In genomic region chr22:46047841-46048595, GRCh38 we compare ENCODE assay signal across 8 cellular contexts.
DNase-seq lines count a peak whose midpoint lies in the region; ATAC-seq and TF ChIP-seq lines count a peak whose summit lies in the region.

No MANE protein-coding gene starts in this region.

- peak overlapping the region in 1 of 5 donors; percentile 16 for H3K9ac ChIP-seq in subcutaneous abdominal adipose tissue (ENCODE audit: low read length in 5 of 5)

- 70 to 82% (median 75%) methylated on average over 14 of the region's 14 CpGs for WGBS in adrenal gland, 4 donors

- H3K27me3 ChIP-seq in adrenal gland (no peaks in the 10 kb centered on the region), left lung (no peaks in the 10 kb centered on the region), subcutaneous abdominal adipose tissue (ENCODE audit: control insufficient read depth in 5 of 5, insufficient read depth in 4 of 5, low read length in 5 of 5) (no peaks in the 10 kb centered on the region)

- no peaks in the 10 kb centered on the region for H3K36me3 ChIP-seq in adrenal gland (replicated peaks in 1 of 2)
- no peaks in the 10 kb centered on the region for H3K36me3 ChIP-seq in left lung
- peaks cover 0 to 16% (median 12%) of the 10 kb centered on the region in 5 donors for H3K36me3 ChIP-seq in subcutaneous abdominal adipose tissue (ENCODE audit: control insufficient read depth in 5 of 5, insufficient read depth in 5 of 5, low read length in 5 of 5)

- H3K4me3 ChIP-seq in adrenal gland: no peak overlapping the region
- H3K4me3 ChIP-seq in left lung: peak overlapping the region in 1 of 2 donors; percentile 5
- peak overlapping the region in 1 of 5 donors; percentile 11 for H3K4me3 ChIP-seq in subcutaneous abdominal adipose tissue (ENCODE audit: low read depth in 1 of 5, low read length in 5 of 5)
- H3K4me3 ChIP-seq in foreskin fibroblast (ENCODE audit: low read depth in 1 of 2, low read length in 2 of 2): no peak overlapping the region

- peak; percentile 8 to 24 for DNase-seq in Kasumi-1 (lab: John Stamatoyannopoulos, UW)
- DNase-seq in adrenal gland: peak in 4 of 7 donors; percentile 13 to 59 (median 22)
- DNase-seq in left lung: peak; percentile 49 to 75
- DNase-seq in HCEC 1CT: no peak
- DNase-seq in stimulated activated CD4-positive, alpha-beta T cell treated with anti-CD3 and anti-CD28 coated beads, Interleukin-4, amount 100 ng/mL, for 1 hour: no peak
- DNase-seq in foreskin fibroblast: no peak
- DNase-seq in 8988T: no peak

- H3K27ac ChIP-seq in adrenal gland (peak overlapping the region in 2 of 5 donors; percentile 34 to 62), left lung (peak overlapping the region; percentile 51 to 89), subcutaneous abdominal adipose tissue (ENCODE audit: low read depth, low read length) (peak overlapping the region; percentile 87)

- ATAC-seq in left lung: no peak

- H3K9me3 ChIP-seq in adrenal gland (replicated peaks in 1 of 3) (no peaks in the 10 kb centered on the region), left lung (no peaks in the 10 kb centered on the region), subcutaneous abdominal adipose tissue (ENCODE audit: control insufficient read depth in 5 of 5, low read length in 5 of 5) (no peaks in the 10 kb centered on the region)

- intact Hi-C loops in adrenal gland (cut with DNase I) (no loop called here), left lung (cut with DNase I) (no loop called here)

- H3K4me1 ChIP-seq in adrenal gland (replicated peaks in 1 of 2) (peaks cover 20 to 50% of the 10 kb centered on the region in 2 donors), left lung (peaks cover 36 to 95% of the 10 kb centered on the region in 2 donors), subcutaneous abdominal adipose tissue (ENCODE audit: control insufficient read depth in 5 of 5, insufficient read depth in 5 of 5, low read length in 5 of 5) (peaks cover 23 to 89% (median 86%) of the 10 kb centered on the region in 5 donors)

- TF ChIP-seq POLR2A in adrenal gland (IDR thresholded peaks at IDR 0.05): no peak

- no peak for TF ChIP-seq CTCF in adrenal gland (IDR thresholded peaks at IDR 0.05)
- no peak for TF ChIP-seq CTCF in left lung (IDR thresholded peaks at IDR 0.05)
- no peak for TF ChIP-seq CTCF in foreskin fibroblast (IDR thresholded peaks at IDR 0.05; ENCODE audit: low read depth, low read length)

Comparison
In these comparisons a context has a peak if more than half of its experiments do, and no peak if none do; other contexts are left out.
1. DNase-seq: peak in Kasumi-1 (2 of 2), adrenal gland (4 of 7) and left lung (2 of 2); none in HCEC 1CT (single experiment), stimulated activated CD4-positive, alpha-beta T cell treated with anti-CD3 and anti-CD28 coated beads, Interleukin-4, amount 100 ng/mL, for 1 hour (single experiment), foreskin fibroblast (0 of 2) and 8988T (single experiment).